12 cellular contexts compared by ENCODE assay signal in the genomic region with DNA sequence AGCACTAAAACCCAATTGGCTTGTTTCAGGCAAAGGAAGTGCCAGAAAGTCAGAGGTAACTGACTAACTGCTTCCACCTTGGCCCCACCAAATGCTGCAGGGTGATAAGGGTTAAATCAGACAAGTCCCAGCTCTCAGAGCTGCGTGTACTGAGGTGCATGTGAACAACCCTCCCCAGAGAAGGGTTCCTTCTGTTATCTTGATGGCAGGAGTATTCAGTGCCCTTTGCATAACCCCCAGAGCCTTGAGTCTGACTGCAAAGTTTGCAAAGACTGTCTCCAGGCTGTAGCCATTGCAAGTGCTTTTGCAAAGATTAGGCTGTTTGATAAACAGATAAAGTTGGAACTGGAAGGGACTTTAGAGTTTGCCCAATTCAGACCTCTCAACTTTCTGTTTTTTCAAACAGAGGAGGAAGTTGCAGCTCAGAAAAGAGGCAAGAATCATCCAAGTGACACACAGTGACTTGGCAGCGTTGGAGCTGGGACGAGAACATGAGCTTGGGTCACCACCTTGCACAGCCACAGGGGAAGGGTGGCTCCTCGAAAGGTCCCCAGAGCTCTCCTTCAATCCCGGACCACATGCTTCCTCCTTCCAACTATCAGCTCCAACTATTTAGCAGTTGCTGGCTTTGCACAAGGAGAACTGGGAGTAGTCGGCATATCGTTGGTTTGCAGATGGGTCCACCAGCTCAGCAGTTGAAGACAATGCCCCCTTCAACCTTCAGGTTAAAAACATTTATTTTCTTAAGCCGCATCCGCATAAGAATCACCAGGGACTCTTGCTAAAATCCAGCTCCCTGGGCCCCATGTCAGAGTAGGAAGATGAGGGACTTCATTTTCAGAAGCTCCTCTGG.
DNase-seq lines count a peak whose midpoint lies in the region; ATAC-seq and TF ChIP-seq lines count a peak whose summit lies in the region.
"Had no signal": no experiment of that assay in that cellular context is flagged by ENCODE, and none has a peak within 500 bp of the region (broad histone marks: within the 10 kb centered on the region; RNA-seq: fewer than 3 reads in every experiment).

No MANE protein-coding gene starts in this region.

- no peak overlapping the region for H3K9ac ChIP-seq in OCI-LY3 (ENCODE audit: low read length)
- H3K9ac ChIP-seq: GM23248 had no signal

- no peaks in the 10 kb centered on the region for H3K36me3 Mint-ChIP-seq in activated T-cell treated with anti-CD3 and anti-CD28 coated beads, Interleukin-2, amount 50 U/mL, for 4 hours (ENCODE audit: insufficient read depth)
- no peaks in the 10 kb centered on the region for H3K36me3 Mint-ChIP-seq in stimulated activated naive CD8-positive, alpha-beta T cell treated with anti-CD3 and anti-CD28 coated beads, Interleukin-15, Interleukin-2, amounts not matched to agents 100 ng/mL and 50 ng/mL, for 24 hours (ENCODE audit: low read depth)

- H3K9me3 Mint-ChIP-seq in activated T-cell treated with anti-CD3 and anti-CD28 coated beads, Interleukin-2, amount 50 U/mL, for 4 hours: peaks cover 7% of the 10 kb centered on the region
- H3K9me3 Mint-ChIP-seq in stimulated activated naive CD8-positive, alpha-beta T cell treated with anti-CD3 and anti-CD28 coated beads, Interleukin-15, Interleukin-2, amounts not matched to agents 100 ng/mL and 50 ng/mL, for 24 hours: peaks cover 7% of the 10 kb centered on the region

- H3K27ac Mint-ChIP-seq in stimulated activated naive CD8-positive, alpha-beta T cell treated with anti-CD3 and anti-CD28 coated beads, Interleukin-15, Interleukin-2, amounts not matched to agents 100 ng/mL and 50 ng/mL, for 24 hours: peak overlapping the region; percentile 13

- H4K20me1 ChIP-seq in OCI-LY3 (ENCODE audit: insufficient read depth, low read length): no peaks in the 10 kb centered on the region

- H3K4me1 Mint-ChIP-seq in activated T-cell treated with anti-CD3 and anti-CD28 coated beads, Interleukin-2, amount 50 U/mL, for 4 hours (ENCODE audit: low read depth): peaks cover 23% of the 10 kb centered on the region
- H3K4me1 Mint-ChIP-seq in stimulated activated naive CD8-positive, alpha-beta T cell treated with anti-CD3 and anti-CD28 coated beads, Interleukin-15, Interleukin-2, amounts not matched to agents 100 ng/mL and 50 ng/mL, for 24 hours (ENCODE audit: low read depth): peaks cover 30% of the 10 kb centered on the region

- no peak for DNase-seq in activated T-cell treated with anti-CD3 and anti-CD28 coated beads, Interleukin-2, amount 50 U/mL, for 4 hours
- DNase-seq in activated T-cell treated with anti-CD3 and anti-CD28 coated beads, Interleukin-2, amount 50 U/mL, for 1 hour: no peak
- no peak for DNase-seq in retina
- no peak for DNase-seq in NCI-H1694 treated with DMSO at 0.1 percent for 48 hours (lab: John Stamatoyannopoulos, UW)
- DNase-seq: GM23248, NCI-H1092, NCI-H774 had no signal

- H3K27ac ChIP-seq in OCI-LY3 (ENCODE audit: low read length): no peak overlapping the region
- H3K27ac ChIP-seq: GM23248, psoas muscle had no signal

- peak; percentile 35 to 40 for ATAC-seq in activated T-cell treated with anti-CD3 and anti-CD28 coated beads, Interleukin-2, amount 50 U/mL, for 4 hours
- ATAC-seq in esophagus mucosa (peak; percentile 56), HG02870 (IDR thresholded peaks at IDR 0.05; ENCODE audit: unreplicated experiment) (no peak)
- ATAC-seq: psoas muscle had no signal

- H2AFZ ChIP-seq in OCI-LY3 (ENCODE audit: low read depth, low read length): 0 out of 2 replicates have a peak overlapping the region, but pooled peaks have one; percentile 46
- H2AFZ ChIP-seq: GM23248 had no signal

- no peak for TF ChIP-seq CTCF in OCI-LY3 (IDR thresholded peaks at IDR 0.05; ENCODE audit: low read depth, low read length)

- no peak overlapping the region for H3K4me3 Mint-ChIP-seq in activated T-cell treated with anti-CD3 and anti-CD28 coated beads, Interleukin-2, amount 50 U/mL, for 4 hours
- H3K4me3 Mint-ChIP-seq in stimulated activated naive CD8-positive, alpha-beta T cell treated with anti-CD3 and anti-CD28 coated beads, Interleukin-15, Interleukin-2, amounts not matched to agents 100 ng/mL and 50 ng/mL, for 24 hours: no peak overlapping the region

- H3K4me2 ChIP-seq in OCI-LY3 (ENCODE audit: low read length): no peak overlapping the region

- 0 out of 2 replicates have a peak, but pooled peaks cover 3% of the 10 kb centered on the region for H3K27me3 ChIP-seq in OCI-LY3 (ENCODE audit: low read depth, low read length)

- peaks cover 24% of the 10 kb centered on the region for H3K4me1 ChIP-seq in OCI-LY3 (ENCODE audit: low read length)
- H3K4me1 ChIP-seq: psoas muscle had no signal

- peaks cover 10% of the 10 kb centered on the region for H3K36me3 ChIP-seq in OCI-LY3 (replicated peaks; ENCODE audit: low read depth, low read length)

- no peak overlapping the region for H3K4me3 ChIP-seq in OCI-LY3 (ENCODE audit: low read length)
- H3K4me3 ChIP-seq: GM23248, psoas muscle had no signal

- H3K27me3 Mint-ChIP-seq in activated T-cell treated with anti-CD3 and anti-CD28 coated beads, Interleukin-2, amount 50 U/mL, for 4 hours (ENCODE audit: low read depth): no peaks in the 10 kb centered on the region
- peaks cover 5% of the 10 kb centered on the region for H3K27me3 Mint-ChIP-seq in stimulated activated naive CD8-positive, alpha-beta T cell treated with anti-CD3 and anti-CD28 coated beads, Interleukin-15, Interleukin-2, amounts not matched to agents 100 ng/mL and 50 ng/mL, for 24 hours

- H3K9me3 ChIP-seq in OCI-LY3 (ENCODE audit: insufficient read depth, low read length): peaks cover 14% of the 10 kb centered on the region
- H3K9me3 ChIP-seq: psoas muscle had no signal

- no peaks in the 10 kb centered on the region for H3K79me2 ChIP-seq in OCI-LY3 (ENCODE audit: low read length)
